16 cellular contexts compared by ENCODE assay signal in the genomic region with DNA sequence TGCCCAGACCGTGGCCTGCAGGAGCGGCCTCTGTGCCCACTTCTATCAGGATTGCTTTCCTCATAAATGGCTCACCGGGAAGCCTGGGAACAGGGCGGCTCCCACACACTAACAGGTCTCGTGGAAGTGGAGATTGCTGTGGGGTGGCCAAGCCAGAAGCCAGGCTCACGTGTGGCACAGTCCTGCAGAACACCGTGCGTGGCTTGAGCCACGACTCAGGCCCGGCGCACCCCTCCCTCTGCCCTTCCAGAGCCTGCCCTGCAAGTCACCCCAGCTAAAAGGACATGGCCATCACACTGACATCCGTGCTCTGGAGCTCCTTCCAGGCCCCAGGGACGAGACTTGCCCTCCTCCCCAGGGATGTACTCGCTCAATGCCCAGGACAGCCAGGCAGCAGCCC.
"Had no signal": no experiment of that assay in that cellular context is flagged by ENCODE, and none has a peak within 500 bp of the region (broad histone marks: within the 10 kb centered on the region; RNA-seq: fewer than 3 reads in every experiment).

No MANE protein-coding gene starts in this region.

- DNase-seq: activated CD4-positive, alpha-beta T cell treated with anti-CD3 and anti-CD28 coated beads, Interleukin-2, amount 10 ng/mL, durations not matched to agents 7 days and 5 days; activated CD8-positive, alpha-beta memory T cell treated with anti-CD3 and anti-CD28 coated beads, Interleukin-2, amount 50 U/mL, for 48 hours; activated gamma-delta T cell treated with Interleukin-2 at 50 U/mL for 16 hours; amniotic stem cell; brain microvascular endothelial cell; effector CD8-positive, alpha-beta T cell; lower lobe of right lung; midbrain; T-helper 17 cell had no signal

- H3K4me3 ChIP-seq: heart right ventricle, lower lobe of right lung, smooth muscle cell, tibial nerve had no signal

- H3K27ac ChIP-seq: brain microvascular endothelial cell, neutrophil, parathyroid adenoma had no signal

- H3K27me3 ChIP-seq: brain microvascular endothelial cell, heart right ventricle, neutrophil, tibial nerve had no signal

- H3K27ac Mint-ChIP-seq: activated CD4-positive, alpha-beta T cell treated with anti-CD3 and anti-CD28 coated beads, Interleukin-2, amount 10 ng/mL, durations not matched to agents 7 days and 5 days; activated naive CD8-positive, alpha-beta T cell; T-helper 17 cell had no signal

- H2AFZ ChIP-seq: parathyroid adenoma had no signal

- H3K36me3 ChIP-seq: neutrophil had no signal

- H3K9ac ChIP-seq: parathyroid adenoma had no signal

- H3K4me1 Mint-ChIP-seq: central memory CD8-positive, alpha-beta T cell had no signal

- H3K4me3 Mint-ChIP-seq: activated CD4-positive, alpha-beta T cell treated with anti-CD3 and anti-CD28 coated beads, Interleukin-2, amount 10 ng/mL, durations not matched to agents 7 days and 5 days; activated naive CD8-positive, alpha-beta T cell; central memory CD8-positive, alpha-beta T cell; T-helper 17 cell had no signal

- H3K9me3 ChIP-seq: heart right ventricle, lower lobe of right lung, neutrophil, tibial nerve had no signal

- H3K4me2 ChIP-seq: smooth muscle cell had no signal

- H3K9me3 Mint-ChIP-seq: central memory CD8-positive, alpha-beta T cell had no signal

- H3K27me3 Mint-ChIP-seq: activated CD4-positive, alpha-beta T cell treated with anti-CD3 and anti-CD28 coated beads, Interleukin-2, amount 10 ng/mL, durations not matched to agents 7 days and 5 days; activated naive CD8-positive, alpha-beta T cell; central memory CD8-positive, alpha-beta T cell; T-helper 17 cell had no signal

- ATAC-seq: T-helper 17 cell had no signal
